ENCODE assay signal across 12 cellular contexts in the genomic region with DNA sequence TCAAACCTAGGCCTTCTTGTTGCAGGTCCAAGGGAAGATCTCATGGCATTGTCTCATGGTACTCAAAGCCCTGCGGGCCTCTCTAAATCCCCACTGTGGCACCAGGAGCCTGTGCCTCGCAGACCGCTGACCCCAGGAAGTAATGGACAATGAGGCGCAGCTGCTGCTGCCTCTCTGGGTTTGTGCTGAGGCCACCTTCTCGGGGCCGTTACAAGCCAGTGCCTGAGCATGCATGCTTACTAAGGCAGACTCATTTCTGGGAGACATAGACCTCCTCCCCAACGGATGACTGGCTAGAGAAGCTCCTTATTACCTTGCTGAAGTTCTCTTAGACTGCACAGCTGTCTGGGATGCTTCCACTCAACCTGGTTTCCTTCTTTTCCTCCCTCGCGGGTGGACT. TPM values are rescaled to one million over a fixed set of nuclear protein-coding genes. Genes with fewer than 3 reads are reported as not detected.
DNase-seq lines count a peak whose midpoint lies in the region; ATAC-seq and TF ChIP-seq lines count a peak whose summit lies in the region.
"Had no signal": no experiment of that assay in that cellular context is flagged by ENCODE, and none has a peak within 500 bp of the region (broad histone marks: within the 10 kb centered on the region; RNA-seq: fewer than 3 reads in every experiment).

No MANE protein-coding gene starts in this region.

- H3K9me3 Mint-ChIP-seq in activated T-cell treated with anti-CD3 and anti-CD28 coated beads, Interleukin-2, amount 50 U/mL, for 72 hours: no peaks in the 10 kb centered on the region

- H3K4me1 Mint-ChIP-seq in activated T-cell treated with anti-CD3 and anti-CD28 coated beads, Interleukin-2, amount 50 U/mL, for 72 hours (ENCODE audit: low read depth): peaks cover 31% of the 10 kb centered on the region

- TF ChIP-seq CTCF in coronary artery (IDR thresholded peaks at IDR 0.05) (no peak), tibial artery (IDR thresholded peaks at IDR 0.05) (no peak)

- ATAC-seq in activated T-cell treated with anti-CD3 and anti-CD28 coated beads, Interleukin-2, amount 50 U/mL, for 72 hours (replicated peaks in 1 of 2): no peak
- no peak for ATAC-seq in GM18505 (IDR thresholded peaks at IDR 0.05; ENCODE audit: unreplicated experiment)
- ATAC-seq: mucosa of descending colon had no signal

- intact Hi-C loops in tibial artery (cut with DNase I; ENCODE audit: low total_unique reads): no loop called here

- peaks cover 9 to 10% of the 10 kb centered on the region in 2 donors for H3K4me1 ChIP-seq in muscle layer of duodenum (ENCODE audit: control insufficient read depth in 1 of 2, insufficient read depth in 2 of 2, low read length in 2 of 2)
- peaks cover 0 to 35% (median 13%) of the 10 kb centered on the region in 4 donors for H3K4me1 ChIP-seq in tibial artery

- H3K9me3 ChIP-seq in muscle layer of duodenum (ENCODE audit: control insufficient read depth in 1 of 2, low read length in 2 of 2) (no peaks in the 10 kb centered on the region), tibial artery (no peaks in the 10 kb centered on the region)
- H3K9me3 ChIP-seq: mucosa of descending colon had no signal

- H3K27me3 ChIP-seq in muscle layer of duodenum (ENCODE audit: low read depth, low read length) (no peaks in the 10 kb centered on the region), tibial artery (no peaks in the 10 kb centered on the region)

- peaks cover 0 to 2% of the 10 kb centered on the region in 2 donors for H3K36me3 Mint-ChIP-seq in activated T-cell treated with anti-CD3 and anti-CD28 coated beads, Interleukin-2, amount 50 U/mL, for 72 hours (ENCODE audit: insufficient read depth in 2 of 2)

- peak overlapping the region; percentile 56 for H3K27ac Mint-ChIP-seq in activated T-cell treated with anti-CD3 and anti-CD28 coated beads, Interleukin-2, amount 50 U/mL, for 72 hours

- TF ChIP-seq POLR2A in GM18505 (IDR thresholded peaks at IDR 0.05; ENCODE audit: borderline replicate concordance, extremely low read depth, insufficient read depth, insufficient read length): no peak

- H3K4me3 Mint-ChIP-seq in activated T-cell treated with anti-CD3 and anti-CD28 coated beads, Interleukin-2, amount 50 U/mL, for 72 hours: peak overlapping the region; percentile 88 to 100

- no peaks in the 10 kb centered on the region for H3K27me3 Mint-ChIP-seq in activated T-cell treated with anti-CD3 and anti-CD28 coated beads, Interleukin-2, amount 50 U/mL, for 72 hours (ENCODE audit: low read depth)

- H3K36me3 ChIP-seq in muscle layer of duodenum (ENCODE audit: control insufficient read depth in 1 of 2, insufficient read depth in 2 of 2, low read length in 2 of 2): peaks cover 0 to 5% of the 10 kb centered on the region in 2 donors
- H3K36me3 ChIP-seq in tibial artery: peaks cover 0 to 11% (median 3%) of the 10 kb centered on the region in 3 donors

- H3K27ac ChIP-seq in coronary artery: peak overlapping the region in 1 of 2 donors; percentile 62
- H3K27ac ChIP-seq in muscle layer of duodenum (ENCODE audit: low read length): peak overlapping the region; percentile 86
- H3K27ac ChIP-seq in tibial artery: peak overlapping the region; percentile 75 to 81

- DNase-seq in activated T-cell treated with anti-CD3 and anti-CD28 coated beads, Interleukin-2, amount 50 U/mL, for 72 hours: no peak
- DNase-seq in activated T-cell treated with anti-CD3 and anti-CD28 coated beads, Interleukin-2, amount 50 U/mL, for 48 hours: no peak
- no peak for DNase-seq in coronary artery (ENCODE audit: low spot score)
- DNase-seq in tibial artery: no peak
- DNase-seq in NCI-H774 (lab: John Stamatoyannopoulos, UW): no peak
- no peak for DNase-seq in CD1c-positive myeloid dendritic cell (ENCODE audit: extremely low spot score)
- DNase-seq: activated CD4-positive, CD25-positive, alpha-beta regulatory T cell treated with anti-CD3 and anti-CD28 coated beads, Interleukin-2, amount 50 U/mL, for 72 hours; HCEC 1CT; KG1; mucosa of descending colon had no signal

- H3K4me3 ChIP-seq in coronary artery (peak overlapping the region; percentile 66), muscle layer of duodenum (ENCODE audit: low read depth in 1 of 2, low read length in 2 of 2) (peak overlapping the region; percentile 62 to 69), tibial artery (peak overlapping the region; percentile 54 to 56)
- H3K4me3 ChIP-seq: mucosa of descending colon had no signal

RNA-seq across cellular contexts. Expression of a gene that starts 1.3 kb away (rescaled TPM):
- 10 to 100 TPM; 15.6 to 17.6 TPM for total RNA-seq in activated T-cell treated with anti-CD3 and anti-CD28 coated beads, Interleukin-2, amount 50 U/mL, for 72 hours

RNA-seq across cellular contexts. Expression of a gene that starts 21.8 kb away (rescaled TPM):
- 10 to 100 TPM; 22.5 to 24.5 TPM for total RNA-seq in activated T-cell treated with anti-CD3 and anti-CD28 coated beads, Interleukin-2, amount 50 U/mL, for 72 hours
